In genomic region chr20:29873946-29874345, GRCh38 we compare ENCODE assay signal across 8 cellular contexts.
A peak's percentile ranks its signal among the peaks of the same experiment; 100 is the strongest.
DNase-seq lines count a peak whose midpoint lies in the region; ATAC-seq and TF ChIP-seq lines count a peak whose summit lies in the region.

No MANE protein-coding gene starts in this region.

- no peak for ATAC-seq in RWPE2 (ENCODE audit: low read depth)
- no peak for ATAC-seq in GM19351 (IDR thresholded peaks at IDR 0.05; ENCODE audit: unreplicated experiment)
- no peak for ATAC-seq in GM21825 (IDR thresholded peaks at IDR 0.05; ENCODE audit: unreplicated experiment)
- ATAC-seq in HG02798 (IDR thresholded peaks at IDR 0.05; ENCODE audit: poor library complexity, unreplicated experiment) = no peak

- peak; percentile 69 for DNase-seq in activated CD4-positive, alpha-beta T cell treated with anti-CD3 and anti-CD28 coated beads, Interleukin-2, amount 10 ng/mL, durations not matched to agents 24 days and 14 days
- DNase-seq in activated CD4-positive, alpha-beta T cell treated with anti-CD3 and anti-CD28 coated beads, Interleukin-2, amount 10 ng/mL, durations not matched to agents 7 days and 5 days = no peak
- peak; percentile 96 for DNase-seq in RWPE2 (ENCODE audit: low spot score)
- DNase-seq in fibroblast of gingiva (ENCODE audit: low read depth) = peak; percentile 36
- DNase-seq in posterior cingulate gyrus = peak in 7 of 10 donors; percentile 27 to 93 (median 57)

- intact Hi-C loops in activated CD4-positive, alpha-beta T cell treated with anti-CD3 and anti-CD28 coated beads, Interleukin-2, amount 10 ng/mL, durations not matched to agents 24 days and 14 days (cut with micrococcal nuclease) = no loop called here
- intact Hi-C loops in posterior cingulate gyrus (cut with DNase I) = no loop called here

- H3K9me3 Mint-ChIP-seq in activated CD4-positive, alpha-beta T cell treated with anti-CD3 and anti-CD28 coated beads, Interleukin-2, amount 10 ng/mL, durations not matched to agents 24 days and 14 days = peaks cover 31% of the 10 kb centered on the region
- H3K9me3 Mint-ChIP-seq in activated CD4-positive, alpha-beta T cell treated with anti-CD3 and anti-CD28 coated beads, Interleukin-2, amount 10 ng/mL, durations not matched to agents 7 days and 5 days = peaks cover 38% of the 10 kb centered on the region

- no peak overlapping the region for H3K4me3 Mint-ChIP-seq in activated CD4-positive, alpha-beta T cell treated with anti-CD3 and anti-CD28 coated beads, Interleukin-2, amount 10 ng/mL, durations not matched to agents 24 days and 14 days
- no peak overlapping the region for H3K4me3 Mint-ChIP-seq in activated CD4-positive, alpha-beta T cell treated with anti-CD3 and anti-CD28 coated beads, Interleukin-2, amount 10 ng/mL, durations not matched to agents 7 days and 5 days

- no peak overlapping the region for H3K4me3 ChIP-seq in RWPE2 (ENCODE audit: severe bottlenecking)

- peaks cover 2% of the 10 kb centered on the region for H3K27me3 Mint-ChIP-seq in activated CD4-positive, alpha-beta T cell treated with anti-CD3 and anti-CD28 coated beads, Interleukin-2, amount 10 ng/mL, durations not matched to agents 24 days and 14 days
- H3K27me3 Mint-ChIP-seq in activated CD4-positive, alpha-beta T cell treated with anti-CD3 and anti-CD28 coated beads, Interleukin-2, amount 10 ng/mL, durations not matched to agents 7 days and 5 days = no peaks in the 10 kb centered on the region

- no peak overlapping the region for H3K27ac Mint-ChIP-seq in activated CD4-positive, alpha-beta T cell treated with anti-CD3 and anti-CD28 coated beads, Interleukin-2, amount 10 ng/mL, durations not matched to agents 24 days and 14 days
- no peak overlapping the region for H3K27ac Mint-ChIP-seq in activated CD4-positive, alpha-beta T cell treated with anti-CD3 and anti-CD28 coated beads, Interleukin-2, amount 10 ng/mL, durations not matched to agents 7 days and 5 days

- H3K36me3 ChIP-seq in RWPE2 (ENCODE audit: low read depth) = no peaks in the 10 kb centered on the region

- CTCF ChIA-PET in activated CD4-positive, alpha-beta T cell treated with anti-CD3 and anti-CD28 coated beads, Interleukin-2, amount 10 ng/mL, durations not matched to agents 7 days and 5 days (lab: Charles Lee) = interaction anchor here (0.6 kb wide), 1 partner anchor 1706 kb away, joined by 4 read pairs; no protein-coding TSS in a partner anchor

- H3K4me1 Mint-ChIP-seq in activated CD4-positive, alpha-beta T cell treated with anti-CD3 and anti-CD28 coated beads, Interleukin-2, amount 10 ng/mL, durations not matched to agents 24 days and 14 days = no peaks in the 10 kb centered on the region
- no peaks in the 10 kb centered on the region for H3K4me1 Mint-ChIP-seq in activated CD4-positive, alpha-beta T cell treated with anti-CD3 and anti-CD28 coated beads, Interleukin-2, amount 10 ng/mL, durations not matched to agents 7 days and 5 days

- H3K9me3 ChIP-seq in RWPE2 (ENCODE audit: severe bottlenecking) = peaks cover 7% of the 10 kb centered on the region

- peaks cover 8% of the 10 kb centered on the region for H3K36me3 Mint-ChIP-seq in activated CD4-positive, alpha-beta T cell treated with anti-CD3 and anti-CD28 coated beads, Interleukin-2, amount 10 ng/mL, durations not matched to agents 24 days and 14 days (ENCODE audit: low read depth)
- H3K36me3 Mint-ChIP-seq in activated CD4-positive, alpha-beta T cell treated with anti-CD3 and anti-CD28 coated beads, Interleukin-2, amount 10 ng/mL, durations not matched to agents 7 days and 5 days (ENCODE audit: low read depth) = peaks cover 7% of the 10 kb centered on the region

- TF ChIP-seq CTCF in RWPE2 (IDR thresholded peaks at IDR 0.05; ENCODE audit: poor library complexity, severe bottlenecking) = no peak

- POLR2A ChIA-PET in activated CD4-positive, alpha-beta T cell treated with anti-CD3 and anti-CD28 coated beads, Interleukin-2, amount 10 ng/mL, durations not matched to agents 7 days and 5 days (lab: Charles Lee) = no interaction called here

- peaks cover 8% of the 10 kb centered on the region for H3K27me3 ChIP-seq in RWPE2 (ENCODE audit: insufficient read depth, poor library complexity, severe bottlenecking)

- H3K27ac ChIP-seq in RWPE2 (ENCODE audit: poor library complexity, severe bottlenecking) = no peak overlapping the region

- H3K4me1 ChIP-seq in RWPE2 (ENCODE audit: insufficient read depth, poor library complexity, severe bottlenecking) = no peaks in the 10 kb centered on the region
